ENCODE assay signal across 8 cellular contexts in genomic region chr18:59357928-59358327, GRCh38. TPM values are rescaled to one million over a fixed set of nuclear protein-coding genes. Genes with fewer than 3 reads are reported as not detected.
DNase-seq lines count a peak whose midpoint lies in the region; ATAC-seq and TF ChIP-seq lines count a peak whose summit lies in the region.

No MANE protein-coding gene starts in this region.

- peak overlapping the region; percentile 43 for H3K4me2 ChIP-seq in H9 (ENCODE audit: insufficient read depth, insufficient read length, low read length)

- no peak overlapping the region for H3K9ac ChIP-seq in H9 (ENCODE audit: extremely low read depth, insufficient read length, low read length)

- no peak overlapping the region for H3K23ac ChIP-seq in H9 (ENCODE audit: insufficient read length, low read depth, low read length)

- H3K27me3 Mint-ChIP-seq in H9 (ENCODE audit: low read depth), result peaks cover 25% of the 10 kb centered on the region

- intact Hi-C loops in prostate gland (cut with DNase I), result no loop called here

- TF ChIP-seq CTCF in H9 (conservative IDR thresholded peaks at IDR 0.05) (no peak), VCaP (conservative IDR thresholded peaks at IDR 0.05) (no peak), fibroblast of pulmonary artery (IDR thresholded peaks at IDR 0.05; ENCODE audit: low read length, missing control alignments) (no peak), prostate gland (IDR thresholded peaks at IDR 0.05) (no peak)

- H4K8ac ChIP-seq in H9 (replicated peaks; ENCODE audit: insufficient read length, low read depth, low read length), result no peak overlapping the region

- no peak for TF ChIP-seq POLR2A in prostate gland (IDR thresholded peaks at IDR 0.05)

- H3K79me1 ChIP-seq in H9 (ENCODE audit: insufficient read depth, low read depth, low read length, poor library complexity, severe bottlenecking), result peaks cover 5% of the 10 kb centered on the region

- no peaks in the 10 kb centered on the region for H4K20me1 ChIP-seq in H9 (ENCODE audit: control insufficient read depth, insufficient read depth, insufficient read length)

- H3K4me3 ChIP-seq in fibroblast of pulmonary artery (replicated peaks; ENCODE audit: low read depth, low read length), result peak overlapping the region; percentile 93
- peak overlapping the region; percentile 84 to 89 for H3K4me3 ChIP-seq in prostate gland

- H3T11ph ChIP-seq in H9 (ENCODE audit: low read length), result no peak overlapping the region

- peaks cover 16 to 28% (median 25%) of the 10 kb centered on the region in 3 experiments for H3K36me3 Mint-ChIP-seq in H9 (ENCODE audit: insufficient read depth in 1 of 3, low read depth in 3 of 3)

- H2AFZ ChIP-seq in H9 (ENCODE audit: low read length), result no peak overlapping the region

- no peak overlapping the region for H3K18ac ChIP-seq in H9 (ENCODE audit: insufficient read length, low read depth, low read length)

- H2BK15ac ChIP-seq in H9 (ENCODE audit: low read depth, low read length), result no peak overlapping the region

- H3K4ac ChIP-seq in H9 (ENCODE audit: low read depth, low read length), result no peak overlapping the region

- H4K91ac ChIP-seq in H9 (ENCODE audit: insufficient read length, low read depth, low read length), result no peak overlapping the region

- H3K27ac Mint-ChIP-seq in H9, result 0 out of 7 replicates have a peak overlapping the region, but pooled peaks of 1 of the 3 experiments have one; percentile 98

- H3K4me1 Mint-ChIP-seq in H9, result peaks cover 11 to 12% of the 10 kb centered on the region in 2 experiments

- H2BK12ac ChIP-seq in H9 (ENCODE audit: insufficient read length, low read depth, low read length), result no peak overlapping the region

- peaks cover 0 to 2% of the 10 kb centered on the region in 2 experiments; a peak in 1 of 5 replicates for H3K9me3 Mint-ChIP-seq in H9

- no peak overlapping the region for H4K5ac ChIP-seq in H9 (ENCODE audit: insufficient read length, low read depth, low read length)

- ATAC-seq in GM19324 (IDR thresholded peaks at IDR 0.05; ENCODE audit: low FRiP score, unreplicated experiment), result no peak

- H3K23me2 ChIP-seq in H9 (ENCODE audit: insufficient read length, low read depth, low read length, poor library complexity, severe bottlenecking), result peaks cover 4% of the 10 kb centered on the region

- H2AK5ac ChIP-seq in H9 (ENCODE audit: insufficient read length, low read length), result no peak overlapping the region

- H3K4me1 ChIP-seq in H9 (ENCODE audit: insufficient read depth, low read length) (no peaks in the 10 kb centered on the region), prostate gland (replicated peaks) (no peaks in the 10 kb centered on the region)

- no CpG with 5 or more reads among the region's 4 CpGs for WGBS in H9 (ENCODE audit: extremely low coverage, insufficient read length, low lambda C conversion rate)
- 11% methylated on average over 4 of the region's 4 CpGs for WGBS in prostate gland

- no peak overlapping the region for H2BK5ac ChIP-seq in H9 (ENCODE audit: insufficient read length, low read length)

- no peak overlapping the region for H2BK120ac ChIP-seq in H9 (ENCODE audit: low read depth, low read length, poor library complexity, severe bottlenecking)

- H3K27ac ChIP-seq in H9 (ENCODE audit: insufficient read length, low read depth, low read length) (no peak overlapping the region), VCaP (peak overlapping the region; percentile 87), prostate gland (peak overlapping the region; percentile 90 to 92)

- no peaks in the 10 kb centered on the region for H3K27me3 ChIP-seq in H9 (ENCODE audit: insufficient read depth, low read length)
- no peaks in the 10 kb centered on the region for H3K27me3 ChIP-seq in prostate gland (replicated peaks; ENCODE audit: insufficient read depth)

- H3K9me3 ChIP-seq in H9 (ENCODE audit: control insufficient read depth, low read depth, low read length) (no peaks in the 10 kb centered on the region), prostate gland (no peaks in the 10 kb centered on the region)

- H3K14ac ChIP-seq in H9 (ENCODE audit: insufficient read depth, low read length), result no peak overlapping the region

- peak; percentile 50 for DNase-seq in AG08395 (ENCODE audit: low spot score)
- no peak for DNase-seq in H9
- peak; percentile 66 for DNase-seq in fibroblast of pulmonary artery (ENCODE audit: low read depth)
- peak; percentile 12 for DNase-seq in prostate gland (ENCODE audit: low spot score)
- DNase-seq in activated effector memory CD4-positive, alpha-beta T cell treated with Interleukin-2 at 50 U/mL for 16 hours, result no peak
- no peak for DNase-seq in NCI-H446 (lab: John Stamatoyannopoulos, UW)

- no peaks in the 10 kb centered on the region; the same call in 1 of the 2 replicates for H3K79me2 ChIP-seq in H9 (ENCODE audit: insufficient read depth, low read length)

- peak overlapping the region; percentile 92 to 100 for H3K4me3 Mint-ChIP-seq in H9

- H2BK20ac ChIP-seq in H9 (ENCODE audit: low read depth, low read length, poor library complexity, severe bottlenecking), result no peak overlapping the region

- H3K56ac ChIP-seq in H9 (ENCODE audit: insufficient read length, low read depth, low read length), result no peak overlapping the region

- H3K36me3 ChIP-seq in prostate gland, result no peaks in the 10 kb centered on the region

RNA-seq across cellular contexts. Expression of gene LMAN1, which starts 1.1 kb away (rescaled TPM):
- 61.1 and 63.6 TPM in 2 replicates for total RNA-seq in H9 (2021)
- total RNA-seq in prostate gland, result 100 to 1,000 TPM in 1 of 2 donors, 10 to 100 TPM in 1; 91.0 to 112 TPM

RNA-seq across cellular contexts. Expression of gene CPLX4, which starts 39.5 kb away (rescaled TPM):
- total RNA-seq in H9 (2021) (not detected in 2 replicates), prostate gland (not detected)

Comparison
In these comparisons a context has a peak if more than half of its experiments do, and no peak if none do; other contexts are left out.
1. DNase-seq: peak in AG08395 (single experiment), fibroblast of pulmonary artery (single experiment) and prostate gland (single experiment); none in H9 (single experiment), activated effector memory CD4-positive, alpha-beta T cell treated with Interleukin-2 at 50 U/mL for 16 hours (single experiment) and NCI-H446 (0 of 2).